Comparison of ENCODE assay signal across 1 cellular context in genomic region chr12:117042171-117042809, GRCh38.
TF ChIP-seq lines count a peak whose summit lies in the region.

No MANE protein-coding gene starts in this region.

TF ChIP-seq in K562, 482 proteins besides CTCF, POLR2A, EP300 and RAD21 (continued from another document and continues in another):
- peak; percentile 55 for TF ChIP-seq ZBTB12 (CRISPR knock-in tag; IDR thresholded peaks at IDR 0.05)
- TF ChIP-seq GATA2 (CRISPR knock-in tag; IDR thresholded peaks at IDR 0.05): peak; percentile 100
- peak; percentile 80 for TF ChIP-seq NFE2 (IDR thresholded peaks at IDR 0.05; ENCODE audit: low read depth)
- TF ChIP-seq, protein P1, sequence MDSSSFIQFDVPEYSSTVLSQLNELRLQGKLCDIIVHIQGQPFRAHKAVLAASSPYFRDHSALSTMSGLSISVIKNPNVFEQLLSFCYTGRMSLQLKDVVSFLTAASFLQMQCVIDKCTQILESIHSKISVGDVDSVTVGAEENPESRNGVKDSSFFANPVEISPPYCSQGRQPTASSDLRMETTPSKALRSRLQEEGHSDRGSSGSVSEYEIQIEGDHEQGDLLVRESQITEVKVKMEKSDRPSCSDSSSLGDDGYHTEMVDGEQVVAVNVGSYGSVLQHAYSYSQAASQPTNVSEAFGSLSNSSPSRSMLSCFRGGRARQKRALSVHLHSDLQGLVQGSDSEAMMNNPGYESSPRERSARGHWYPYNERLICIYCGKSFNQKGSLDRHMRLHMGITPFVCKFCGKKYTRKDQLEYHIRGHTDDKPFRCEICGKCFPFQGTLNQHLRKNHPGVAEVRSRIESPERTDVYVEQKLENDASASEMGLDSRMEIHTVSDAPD (CRISPR knock-in tag; IDR thresholded peaks at IDR 0.05): no peak
- TF ChIP-seq ZKSCAN3 (CRISPR knock-in tag; IDR thresholded peaks at IDR 0.05): no peak
- TF ChIP-seq CBX1 (IDR thresholded peaks at IDR 0.05; ENCODE audit: low read depth): 0 out of 2 replicates have a peak, but pooled peaks have one; percentile 45
- no peak for TF ChIP-seq SLC30A9 (CRISPR knock-in tag; IDR thresholded peaks at IDR 0.05)
- no peak for TF ChIP-seq SMC3 (conservative IDR thresholded peaks at IDR 0.05; ENCODE audit: insufficient read depth, low read depth, low read length)
- TF ChIP-seq, protein P2, sequence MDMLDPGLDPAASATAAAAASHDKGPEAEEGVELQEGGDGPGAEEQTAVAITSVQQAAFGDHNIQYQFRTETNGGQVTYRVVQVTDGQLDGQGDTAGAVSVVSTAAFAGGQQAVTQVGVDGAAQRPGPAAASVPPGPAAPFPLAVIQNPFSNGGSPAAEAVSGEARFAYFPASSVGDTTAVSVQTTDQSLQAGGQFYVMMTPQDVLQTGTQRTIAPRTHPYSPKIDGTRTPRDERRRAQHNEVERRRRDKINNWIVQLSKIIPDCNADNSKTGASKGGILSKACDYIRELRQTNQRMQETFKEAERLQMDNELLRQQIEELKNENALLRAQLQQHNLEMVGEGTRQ (CRISPR knock-in tag; IDR thresholded peaks at IDR 0.05): no peak
- TF ChIP-seq POLR2B (IDR thresholded peaks at IDR 0.05; ENCODE audit: low read depth, partially characterized antibody): no peak
- TF ChIP-seq GTF2B (IDR thresholded peaks at IDR 0.05; ENCODE audit: extremely low read depth, insufficient read length): no peak
- TF ChIP-seq ZNF444 (CRISPR knock-in tag; IDR thresholded peaks at IDR 0.05): peak; percentile 84
- no peak for TF ChIP-seq CSDE1 (IDR thresholded peaks at IDR 0.05)
- TF ChIP-seq, protein P3, sequence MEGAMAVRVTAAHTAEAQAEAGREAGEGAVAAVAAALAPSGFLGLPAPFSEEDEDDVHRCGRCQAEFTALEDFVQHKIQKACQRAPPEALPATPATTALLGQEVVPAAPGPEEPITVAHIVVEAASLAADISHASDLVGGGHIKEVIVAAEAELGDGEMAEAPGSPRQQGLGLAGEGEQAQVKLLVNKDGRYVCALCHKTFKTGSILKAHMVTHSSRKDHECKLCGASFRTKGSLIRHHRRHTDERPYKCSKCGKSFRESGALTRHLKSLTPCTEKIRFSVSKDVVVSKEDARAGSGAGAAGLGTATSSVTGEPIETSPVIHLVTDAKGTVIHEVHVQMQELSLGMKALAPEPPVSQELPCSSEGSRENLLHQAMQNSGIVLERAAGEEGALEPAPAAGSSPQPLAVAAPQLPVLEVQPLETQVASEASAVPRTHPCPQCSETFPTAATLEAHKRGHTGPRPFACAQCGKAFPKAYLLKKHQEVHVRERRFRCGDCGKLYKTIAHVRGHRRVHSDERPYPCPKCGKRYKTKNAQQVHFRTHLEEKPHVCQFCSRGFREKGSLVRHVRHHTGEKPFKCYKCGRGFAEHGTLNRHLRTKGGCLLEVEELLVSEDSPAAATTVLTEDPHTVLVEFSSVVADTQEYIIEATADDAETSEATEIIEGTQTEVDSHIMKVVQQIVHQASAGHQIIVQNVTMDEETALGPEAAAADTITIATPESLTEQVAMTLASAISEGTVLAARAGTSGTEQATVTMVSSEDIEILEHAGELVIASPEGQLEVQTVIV (CRISPR knock-in tag; IDR thresholded peaks at IDR 0.05; ENCODE audit: borderline replicate concordance): no peak
- TF ChIP-seq U2AF1 (optimal IDR thresholded peaks at IDR 0.05; ENCODE audit: low read depth, low read length): no peak
- TF ChIP-seq SAFB (IDR thresholded peaks at IDR 0.05; ENCODE audit: borderline replicate concordance, low read depth, low read length): peak; percentile 66; the same call in 1 of the 2 replicates
- TF ChIP-seq ZNF3 (CRISPR knock-in tag; IDR thresholded peaks at IDR 0.05): no peak
- no peak for TF ChIP-seq ZNF184 (CRISPR knock-in tag; IDR thresholded peaks at IDR 0.05)
- no peak for TF ChIP-seq SFPQ (IDR thresholded peaks at IDR 0.05; ENCODE audit: low read depth, low read length)
- peak; percentile 95 for TF ChIP-seq VEZF1 (CRISPR knock-in tag; IDR thresholded peaks at IDR 0.05)
- no peak for TF ChIP-seq ELK1 (CRISPR knock-in tag; IDR thresholded peaks at IDR 0.05)
- TF ChIP-seq EGR1 (conservative IDR thresholded peaks at IDR 0.05): peak; percentile 96
- peak; percentile 100 for TF ChIP-seq DPF2 (IDR thresholded peaks at IDR 0.05)
- peak; percentile 97 for TF ChIP-seq ZBED1 (IDR thresholded peaks at IDR 0.05)
- TF ChIP-seq ZNF511 (CRISPR knock-in tag; IDR thresholded peaks at IDR 0.05): no peak
- TF ChIP-seq ZNF764 (CRISPR knock-in tag; IDR thresholded peaks at IDR 0.05; ENCODE audit: low read depth): no peak
- TF ChIP-seq, protein P4, sequence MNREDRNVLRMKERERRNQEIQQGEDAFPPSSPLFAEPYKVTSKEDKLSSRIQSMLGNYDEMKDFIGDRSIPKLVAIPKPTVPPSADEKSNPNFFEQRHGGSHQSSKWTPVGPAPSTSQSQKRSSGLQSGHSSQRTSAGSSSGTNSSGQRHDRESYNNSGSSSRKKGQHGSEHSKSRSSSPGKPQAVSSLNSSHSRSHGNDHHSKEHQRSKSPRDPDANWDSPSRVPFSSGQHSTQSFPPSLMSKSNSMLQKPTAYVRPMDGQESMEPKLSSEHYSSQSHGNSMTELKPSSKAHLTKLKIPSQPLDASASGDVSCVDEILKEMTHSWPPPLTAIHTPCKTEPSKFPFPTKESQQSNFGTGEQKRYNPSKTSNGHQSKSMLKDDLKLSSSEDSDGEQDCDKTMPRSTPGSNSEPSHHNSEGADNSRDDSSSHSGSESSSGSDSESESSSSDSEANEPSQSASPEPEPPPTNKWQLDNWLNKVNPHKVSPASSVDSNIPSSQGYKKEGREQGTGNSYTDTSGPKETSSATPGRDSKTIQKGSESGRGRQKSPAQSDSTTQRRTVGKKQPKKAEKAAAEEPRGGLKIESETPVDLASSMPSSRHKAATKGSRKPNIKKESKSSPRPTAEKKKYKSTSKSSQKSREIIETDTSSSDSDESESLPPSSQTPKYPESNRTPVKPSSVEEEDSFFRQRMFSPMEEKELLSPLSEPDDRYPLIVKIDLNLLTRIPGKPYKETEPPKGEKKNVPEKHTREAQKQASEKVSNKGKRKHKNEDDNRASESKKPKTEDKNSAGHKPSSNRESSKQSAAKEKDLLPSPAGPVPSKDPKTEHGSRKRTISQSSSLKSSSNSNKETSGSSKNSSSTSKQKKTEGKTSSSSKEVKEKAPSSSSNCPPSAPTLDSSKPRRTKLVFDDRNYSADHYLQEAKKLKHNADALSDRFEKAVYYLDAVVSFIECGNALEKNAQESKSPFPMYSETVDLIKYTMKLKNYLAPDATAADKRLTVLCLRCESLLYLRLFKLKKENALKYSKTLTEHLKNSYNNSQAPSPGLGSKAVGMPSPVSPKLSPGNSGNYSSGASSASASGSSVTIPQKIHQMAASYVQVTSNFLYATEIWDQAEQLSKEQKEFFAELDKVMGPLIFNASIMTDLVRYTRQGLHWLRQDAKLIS (CRISPR knock-in tag; IDR thresholded peaks at IDR 0.05): no peak; the same call in 1 of the 2 replicates
- TF ChIP-seq, protein P5, sequence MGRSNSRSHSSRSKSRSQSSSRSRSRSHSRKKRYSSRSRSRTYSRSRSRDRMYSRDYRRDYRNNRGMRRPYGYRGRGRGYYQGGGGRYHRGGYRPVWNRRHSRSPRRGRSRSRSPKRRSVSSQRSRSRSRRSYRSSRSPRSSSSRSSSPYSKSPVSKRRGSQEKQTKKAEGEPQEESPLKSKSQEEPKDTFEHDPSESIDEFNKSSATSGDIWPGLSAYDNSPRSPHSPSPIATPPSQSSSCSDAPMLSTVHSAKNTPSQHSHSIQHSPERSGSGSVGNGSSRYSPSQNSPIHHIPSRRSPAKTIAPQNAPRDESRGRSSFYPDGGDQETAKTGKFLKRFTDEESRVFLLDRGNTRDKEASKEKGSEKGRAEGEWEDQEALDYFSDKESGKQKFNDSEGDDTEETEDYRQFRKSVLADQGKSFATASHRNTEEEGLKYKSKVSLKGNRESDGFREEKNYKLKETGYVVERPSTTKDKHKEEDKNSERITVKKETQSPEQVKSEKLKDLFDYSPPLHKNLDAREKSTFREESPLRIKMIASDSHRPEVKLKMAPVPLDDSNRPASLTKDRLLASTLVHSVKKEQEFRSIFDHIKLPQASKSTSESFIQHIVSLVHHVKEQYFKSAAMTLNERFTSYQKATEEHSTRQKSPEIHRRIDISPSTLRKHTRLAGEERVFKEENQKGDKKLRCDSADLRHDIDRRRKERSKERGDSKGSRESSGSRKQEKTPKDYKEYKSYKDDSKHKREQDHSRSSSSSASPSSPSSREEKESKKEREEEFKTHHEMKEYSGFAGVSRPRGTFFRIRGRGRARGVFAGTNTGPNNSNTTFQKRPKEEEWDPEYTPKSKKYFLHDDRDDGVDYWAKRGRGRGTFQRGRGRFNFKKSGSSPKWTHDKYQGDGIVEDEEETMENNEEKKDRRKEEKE (IDR thresholded peaks at IDR 0.05; ENCODE audit: borderline replicate concordance in 1 of 2, control insufficient read depth in 1 of 2, low read depth in 2 of 2, low read length in 1 of 2): no peak
- TF ChIP-seq TAF15 (IDR thresholded peaks at IDR 0.05; ENCODE audit: low read depth, low read length): no peak
- no peak for TF ChIP-seq SIN3A (IDR thresholded peaks at IDR 0.05; ENCODE audit: borderline replicate concordance in 2 of 2, control insufficient read depth in 1 of 2, low read depth in 2 of 2, low read length in 2 of 2)
- peak; percentile 71; the same call in 1 of the 2 replicates for TF ChIP-seq BCL6 (CRISPR knock-in tag; IDR thresholded peaks at IDR 0.05)
- TF ChIP-seq POU5F1 (IDR thresholded peaks at IDR 0.05; ENCODE audit: borderline replicate concordance, low read depth, low read length, partially characterized antibody): no peak
- no peak for TF ChIP-seq ZC3H8 (IDR thresholded peaks at IDR 0.05)
- peak; percentile 99 for TF ChIP-seq PML (IDR thresholded peaks at IDR 0.05; ENCODE audit: low read length)
- TF ChIP-seq ZNF57 (CRISPR knock-in tag; IDR thresholded peaks at IDR 0.05): no peak
- peak; percentile 72 to 96; a peak in 3 of 4 replicates for TF ChIP-seq HDAC1 (IDR thresholded peaks at IDR 0.05)
- peak; percentile 93 for TF ChIP-seq HIVEP1 (CRISPR knock-in tag; IDR thresholded peaks at IDR 0.05)
- TF ChIP-seq, protein P6, sequence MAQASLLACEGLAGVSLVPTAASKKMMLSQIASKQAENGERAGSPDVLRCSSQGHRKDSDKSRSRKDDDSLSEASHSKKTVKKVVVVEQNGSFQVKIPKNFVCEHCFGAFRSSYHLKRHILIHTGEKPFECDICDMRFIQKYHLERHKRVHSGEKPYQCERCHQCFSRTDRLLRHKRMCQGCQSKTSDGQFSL (CRISPR knock-in tag; IDR thresholded peaks at IDR 0.05): no peak; the same call in 1 of the 2 replicates
- TF ChIP-seq, protein P6 (tag; IDR thresholded peaks at IDR 0.05): no peak; a peak in 1 of 4 replicates
- TF ChIP-seq ZKSCAN8 (CRISPR knock-in tag; IDR thresholded peaks at IDR 0.05): peak; percentile 89
- TF ChIP-seq CEBPG (CRISPR knock-in tag; IDR thresholded peaks at IDR 0.05): no peak; the same call in 1 of the 2 replicates
- no peak for TF ChIP-seq CEBPG (tag; conservative IDR thresholded peaks at IDR 0.05 in 1 of 2, IDR thresholded peaks at IDR 0.05 in 1 of 2)
